Comparison of ENCODE assay signal across 27 cellular contexts in the genomic region with DNA sequence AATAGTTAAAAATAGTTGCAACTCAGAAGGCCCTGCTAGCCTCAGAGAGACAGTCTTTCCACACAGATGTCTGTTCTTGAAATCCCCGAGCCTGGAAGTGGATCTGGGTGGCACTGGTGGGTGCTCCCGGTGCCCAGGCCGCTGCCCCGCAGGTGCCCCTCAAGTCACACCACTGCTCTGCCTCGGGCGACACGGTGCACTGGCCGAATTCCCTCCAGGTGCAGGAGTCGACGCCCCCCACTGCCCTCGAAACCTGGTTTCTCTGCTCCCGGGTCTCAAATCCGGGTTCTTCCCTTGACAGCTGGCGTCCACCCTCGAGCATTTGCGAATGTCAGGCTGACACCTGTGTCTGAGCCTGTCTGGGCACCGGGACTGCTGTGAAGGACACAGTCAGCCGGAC. TPM values are rescaled to one million over a fixed set of nuclear protein-coding genes. Genes with fewer than 3 reads are reported as not detected.
A peak's percentile ranks its signal among the peaks of the same experiment; 100 is the strongest.
DNase-seq lines count a peak whose midpoint lies in the region; ATAC-seq, FAIRE-seq and TF ChIP-seq lines count a peak whose summit lies in the region.
"Had no signal": no experiment of that assay in that cellular context is flagged by ENCODE, and none has a peak within 500 bp of the region (broad histone marks: within the 10 kb centered on the region; RNA-seq: fewer than 3 reads in every experiment).

No MANE protein-coding gene starts in this region.

- H2BK12ac ChIP-seq in neuronal stem cell (ENCODE audit: low read length) = no peak overlapping the region

- CTCF ChIA-PET in HepG2 (lab: Yijun Ruan, JAX; ENCODE audit: low intra/inter-chr PET ratio, low total read pairs) = no interaction called here
- CTCF ChIA-PET in activated CD8-positive, alpha-beta memory T cell treated with anti-CD3 and anti-CD28 coated beads, Interleukin-2, amount 10 ng/mL, durations not matched to agents 7 days and 5 days (lab: Charles Lee) = no interaction called here

- H3K79me1 ChIP-seq in neuronal stem cell (ENCODE audit: low read depth, low read length) = peaks cover 2% of the 10 kb centered on the region

- no peak for TF ChIP-seq EP300 in HepG2 (IDR thresholded peaks at IDR 0.05; ENCODE audit: low read depth in 2 of 2, low read length in 2 of 2)
- TF ChIP-seq EP300 in HepG2 (CRISPR knock-in tag; IDR thresholded peaks at IDR 0.05; ENCODE audit: borderline replicate concordance) = no peak

- in situ Hi-C loops in HepG2 (cut with HindIII; ENCODE audit: extremely low pct_ligation_motif_present, low pct_unique_long_range_greater_than_20kb) = no loop called here

- peaks cover 8% of the 10 kb centered on the region for H3K27me3 Mint-ChIP-seq in activated T-helper 17 cell treated with anti-CD3 and anti-CD28 coated beads, Interleukin-2, amount 50 U/mL, for 72 hours
- peaks cover 3% of the 10 kb centered on the region for H3K27me3 Mint-ChIP-seq in activated CD8-positive, alpha-beta memory T cell treated with anti-CD3 and anti-CD28 coated beads, Interleukin-2, amount 10 ng/mL, durations not matched to agents 7 days and 5 days

- H3K4me3 ChIP-seq in HepG2 (replicated peaks in 1 of 3; ENCODE audit: insufficient read depth in 1 of 3, low read depth in 2 of 3, low read length in 3 of 3) = no peak overlapping the region
- no peak overlapping the region for H3K4me3 ChIP-seq in right lobe of liver
- no peak overlapping the region for H3K4me3 ChIP-seq in neuronal stem cell (ENCODE audit: low read length in 2 of 2)
- H3K4me3 ChIP-seq: BLaER1, GM12878 had no signal

- ATAC-seq in HepG2 = no peak
- ATAC-seq in right lobe of liver = no peak
- ATAC-seq in activated T-helper 17 cell treated with anti-CD3 and anti-CD28 coated beads, Interleukin-2, amount 50 U/mL, for 72 hours (replicated peaks) = no peak
- no peak for ATAC-seq in activated CD8-positive, alpha-beta memory T cell treated with anti-CD3 and anti-CD28 coated beads, Interleukin-2, amount 10 ng/mL, durations not matched to agents 7 days and 5 days
- ATAC-seq: GM12878 had no signal

- no peak overlapping the region for H3K14ac ChIP-seq in neuronal stem cell (ENCODE audit: low read length)

- DNase-seq in HepG2 (ENCODE audit: low spot score) (no peak), right lobe of liver (no peak), mucosa of gallbladder (ENCODE audit: low spot score) (peak; percentile 46), neuronal stem cell (ENCODE audit: low spot score) (no peak)
- DNase-seq in activated CD8-positive, alpha-beta memory T cell treated with anti-CD3 and anti-CD28 coated beads, Interleukin-2, amount 10 ng/mL, durations not matched to agents 7 days and 5 days = no peak
- DNase-seq: 8988T; ACHN; BE2C; C1 segment of cervical spinal cord; CD4-positive, alpha-beta memory T cell; CD4-positive, CD25-positive, alpha-beta regulatory T cell; CD8-positive, alpha-beta memory T cell; COR-L47; DMS 273 treated with DMSO at 0.1 percent for 48 hours; DMS153; DMS53; DMS79; DND-41; EL; GDM1 had no signal

- 26% methylated on average over 7 of the region's 18 CpGs for WGBS in HepG2 (ENCODE audit: low lambda C conversion rate)
- WGBS in right lobe of liver (ENCODE audit: insufficient coverage, low coverage, low lambda C conversion rate, missing lambda C conversion rate) = 72% methylated on average over 7 of the region's 18 CpGs
- WGBS in neuronal stem cell (ENCODE audit: extremely low coverage in 2 of 2, insufficient read length in 2 of 2, insufficient replicate concordance in 1 of 2), 2 donors = no CpG with 5 or more reads among the region's 18 CpGs

- H2AK5ac ChIP-seq in neuronal stem cell (ENCODE audit: low read depth, low read length) = no peak overlapping the region

- intact Hi-C loops in HepG2 (cut with micrococcal nuclease; ENCODE audit: unreplicated experiment) (no loop called here), right lobe of liver (cut with DNase I) (no loop called here)

- no peak overlapping the region for H2AFZ ChIP-seq in HepG2 (ENCODE audit: low read length)
- no peak overlapping the region for H2AFZ ChIP-seq in neuronal stem cell (ENCODE audit: low read length)

- H3K18ac ChIP-seq in neuronal stem cell (ENCODE audit: low read length) = peak overlapping the region; percentile 61

- H3K27ac Mint-ChIP-seq in activated T-helper 17 cell treated with anti-CD3 and anti-CD28 coated beads, Interleukin-2, amount 50 U/mL, for 72 hours = no peak overlapping the region
- H3K27ac Mint-ChIP-seq in activated CD8-positive, alpha-beta memory T cell treated with anti-CD3 and anti-CD28 coated beads, Interleukin-2, amount 10 ng/mL, durations not matched to agents 7 days and 5 days = no peak overlapping the region
- H3K27ac Mint-ChIP-seq: CD4-positive, alpha-beta memory T cell; CD4-positive, CD25-positive, alpha-beta regulatory T cell; CD8-positive, alpha-beta memory T cell had no signal

- no peaks in the 10 kb centered on the region for H3K9me3 Mint-ChIP-seq in activated T-helper 17 cell treated with anti-CD3 and anti-CD28 coated beads, Interleukin-2, amount 50 U/mL, for 72 hours
- no peaks in the 10 kb centered on the region for H3K9me3 Mint-ChIP-seq in activated CD8-positive, alpha-beta memory T cell treated with anti-CD3 and anti-CD28 coated beads, Interleukin-2, amount 10 ng/mL, durations not matched to agents 7 days and 5 days (ENCODE audit: low read depth)
- H3K9me3 Mint-ChIP-seq: CD4-positive, alpha-beta memory T cell; CD8-positive, alpha-beta memory T cell had no signal

- no peaks in the 10 kb centered on the region for H3K36me3 Mint-ChIP-seq in activated T-helper 17 cell treated with anti-CD3 and anti-CD28 coated beads, Interleukin-2, amount 50 U/mL, for 72 hours (ENCODE audit: low read depth)
- H3K36me3 Mint-ChIP-seq in activated CD8-positive, alpha-beta memory T cell treated with anti-CD3 and anti-CD28 coated beads, Interleukin-2, amount 10 ng/mL, durations not matched to agents 7 days and 5 days = no peaks in the 10 kb centered on the region
- H3K36me3 Mint-ChIP-seq: CD14-positive monocyte; CD4-positive, alpha-beta memory T cell; CD4-positive, CD25-positive, alpha-beta regulatory T cell; CD8-positive, alpha-beta memory T cell had no signal

- no peak overlapping the region for H3K23ac ChIP-seq in neuronal stem cell (ENCODE audit: low read depth, low read length, poor library complexity)

- TF ChIP-seq RAD21 in HepG2 (CRISPR knock-in tag; IDR thresholded peaks at IDR 0.05) = no peak

- H3K79me2 ChIP-seq in HepG2 (ENCODE audit: insufficient read depth, low read length) = no peaks in the 10 kb centered on the region

- no peak overlapping the region for H2BK15ac ChIP-seq in neuronal stem cell (ENCODE audit: low read length)

- no peak overlapping the region for H3K4ac ChIP-seq in neuronal stem cell (ENCODE audit: low read length)

- POLR2A ChIA-PET in HepG2 (lab: Yijun Ruan, JAX) = no interaction called here

- H3K4me1 Mint-ChIP-seq in activated T-helper 17 cell treated with anti-CD3 and anti-CD28 coated beads, Interleukin-2, amount 50 U/mL, for 72 hours = no peaks in the 10 kb centered on the region
- H3K4me1 Mint-ChIP-seq in activated CD8-positive, alpha-beta memory T cell treated with anti-CD3 and anti-CD28 coated beads, Interleukin-2, amount 10 ng/mL, durations not matched to agents 7 days and 5 days = no peaks in the 10 kb centered on the region
- H3K4me1 Mint-ChIP-seq: CD14-positive monocyte; CD4-positive, CD25-positive, alpha-beta regulatory T cell; CD8-positive, alpha-beta memory T cell had no signal

- no peak overlapping the region for H2BK120ac ChIP-seq in neuronal stem cell (ENCODE audit: low read depth, low read length)

- no peaks in the 10 kb centered on the region for H3K4me1 ChIP-seq in HepG2 (ENCODE audit: insufficient read depth, low read length)
- H3K4me1 ChIP-seq in right lobe of liver = no peaks in the 10 kb centered on the region
- H3K4me1 ChIP-seq in neuronal stem cell (ENCODE audit: control insufficient read depth in 2 of 2, insufficient read depth in 1 of 2, low read depth in 1 of 2, low read length in 2 of 2) = peaks cover 0 to 2% of the 10 kb centered on the region in 2 donors
- H3K4me1 ChIP-seq: BE2C had no signal

- no peak overlapping the region for H3K27ac ChIP-seq in HepG2 (ENCODE audit: extremely low read length, insufficient read depth, low read length)
- no peak overlapping the region for H3K27ac ChIP-seq in right lobe of liver
- no peak overlapping the region for H3K27ac ChIP-seq in neuronal stem cell (replicated peaks; ENCODE audit: low read length)
- H3K27ac ChIP-seq: BLaER1 had no signal

- FAIRE-seq in HepG2 (lab: Jason Lieb, UNC) = no peak
- FAIRE-seq: A204.1, GM12878, GM12892, GM18507 had no signal

- H4K91ac ChIP-seq in neuronal stem cell (ENCODE audit: low read depth, low read length, poor library complexity) = no peak overlapping the region

- no TSS peak for BruUV-seq in HepG2 (replicated peaks; lab: Mats Ljungman, UMichigan)

- no peak for TF ChIP-seq CTCF in HepG2 (CRISPR knock-in tag; IDR thresholded peaks at IDR 0.05)
- TF ChIP-seq CTCF in right lobe of liver (IDR thresholded peaks at IDR 0.05) = no peak

- H3K27me3 ChIP-seq in HepG2 (ENCODE audit: control insufficient read depth in 1 of 2, insufficient read depth in 2 of 2, low read length in 2 of 2) (peaks cover 23 to 85% of the 10 kb centered on the region in 2 experiments), right lobe of liver (no peaks in the 10 kb centered on the region), neuronal stem cell (ENCODE audit: control insufficient read depth in 3 of 3, insufficient read depth in 3 of 3, low read depth in 1 of 3, low read length in 3 of 3) (peaks cover 30 to 64% (median 52%) of the 10 kb centered on the region in 3 experiments)
- H3K27me3 ChIP-seq: BE2C had no signal

- H3K9me3 ChIP-seq in HepG2 (ENCODE audit: low read length) (no peaks in the 10 kb centered on the region), right lobe of liver (no peaks in the 10 kb centered on the region), neuronal stem cell (replicated peaks in 1 of 2; ENCODE audit: control insufficient read depth in 2 of 2, insufficient read depth in 1 of 2, low read depth in 1 of 2, low read length in 2 of 2) (no peaks in the 10 kb centered on the region)
- H3K9me3 ChIP-seq: BE2C, BLaER1 had no signal

- H2BK5ac ChIP-seq in neuronal stem cell (ENCODE audit: low read length) = no peak overlapping the region

- TF ChIP-seq POLR2A in HepG2 (IDR thresholded peaks at IDR 0.05; ENCODE audit: insufficient read depth in 1 of 2, low read depth in 2 of 2, low read length in 2 of 2) (no peak), right lobe of liver (IDR thresholded peaks at IDR 0.05) (no peak)

- no peak overlapping the region for H4K8ac ChIP-seq in neuronal stem cell (ENCODE audit: low read depth, low read length)

- H3K36me3 ChIP-seq in HepG2 (replicated peaks in 1 of 2; ENCODE audit: control insufficient read depth in 1 of 2, insufficient read depth in 2 of 2, low read length in 2 of 2) (no peaks in the 10 kb centered on the region), right lobe of liver (no peaks in the 10 kb centered on the region), neuronal stem cell (replicated peaks in 1 of 2; ENCODE audit: control insufficient read depth in 2 of 2, insufficient read depth in 2 of 2, low read length in 2 of 2) (no peaks in the 10 kb centered on the region)
- H3K36me3 ChIP-seq: BE2C, BLaER1 had no signal

- H4K20me1 ChIP-seq in HepG2 (ENCODE audit: insufficient read depth, low read length) = 0 out of 2 replicates have a peak, but pooled peaks cover 3% of the 10 kb centered on the region
- H4K20me1 ChIP-seq: BLaER1 had no signal

- no peak overlapping the region for H3K9ac ChIP-seq in HepG2 (ENCODE audit: insufficient read depth, low read depth, low read length)
- no peak overlapping the region for H3K9ac ChIP-seq in neuronal stem cell (ENCODE audit: low read depth, low read length, poor library complexity)
- H3K9ac ChIP-seq: BLaER1 had no signal

- H3K4me2 ChIP-seq in HepG2 (ENCODE audit: low read depth, low read length) (no peak overlapping the region), neuronal stem cell (ENCODE audit: insufficient read depth, low read length, poor library complexity, severe bottlenecking) (no peak overlapping the region)
- H3K4me2 ChIP-seq: BLaER1 had no signal

- H3K4me3 Mint-ChIP-seq in activated T-helper 17 cell treated with anti-CD3 and anti-CD28 coated beads, Interleukin-2, amount 50 U/mL, for 72 hours = no peak overlapping the region
- no peak overlapping the region for H3K4me3 Mint-ChIP-seq in activated CD8-positive, alpha-beta memory T cell treated with anti-CD3 and anti-CD28 coated beads, Interleukin-2, amount 10 ng/mL, durations not matched to agents 7 days and 5 days
- H3K4me3 Mint-ChIP-seq: CD4-positive, alpha-beta memory T cell; CD8-positive, alpha-beta memory T cell had no signal

RNA-seq across cellular contexts. Expression of gene SLC9A3, which starts 27.2 kb away (rescaled TPM):
- 1.2 and 1.8 TPM in 2 replicates for total RNA-seq in HepG2 (2016; rRNA removed; fragmentation: Illumina TruSeq; extraction: Trizol)
- 0.30 and 0.35 TPM in 2 replicates for total RNA-seq in HepG2 (2016; cell fraction: cytosol; rRNA removed; fragmentation: Illumina TruSeq; extraction: Trizol; ENCODE audit: low read depth)
- total RNA-seq in HepG2 (2016; cell fraction: insoluble cytoplasmic fraction; rRNA removed; fragmentation: Illumina TruSeq; extraction: Trizol) = 1.3 and 1.6 TPM in 2 replicates
- total RNA-seq in HepG2 (2016; cell fraction: membrane; rRNA removed; fragmentation: Illumina TruSeq; extraction: Trizol) = 1.5 and 1.9 TPM in 2 replicates
- 1.1 and 1.2 TPM in 2 replicates for total RNA-seq in HepG2 (2016; cell fraction: nucleus; rRNA removed; fragmentation: Illumina TruSeq; extraction: Trizol)
- 1.5 and 1.9 TPM in 2 replicates for polyA plus RNA-seq in HepG2 (2011; rRNA removed)
- 1.4 TPM in 2 replicates for polyA plus RNA-seq in HepG2 (2011; cell fraction: cytosol; rRNA removed)
- polyA plus RNA-seq in HepG2 (2011; cell fraction: nucleus; rRNA removed) = 2.2 and 2.4 TPM in 2 replicates
- 1.1 and 1.4 TPM in 2 replicates for polyA plus RNA-seq in HepG2 (2012)
- polyA plus RNA-seq in HepG2 (2016; cell fraction: cytosol; fragmentation: Illumina TruSeq; extraction: Trizol; ENCODE audit: low read depth) = 0.37 and 0.43 TPM in 2 replicates
- polyA plus RNA-seq in HepG2 (2016; cell fraction: insoluble cytoplasmic fraction; fragmentation: Illumina TruSeq; extraction: Trizol; ENCODE audit: low read depth) = 1.7 and 1.8 TPM in 2 replicates
- 1.4 and 1.6 TPM in 2 replicates for polyA plus RNA-seq in HepG2 (2016; cell fraction: membrane; fragmentation: Illumina TruSeq; extraction: Trizol; ENCODE audit: low read depth)
- polyA plus RNA-seq in HepG2 (2016; cell fraction: nucleus; fragmentation: Illumina TruSeq; extraction: Trizol; ENCODE audit: insufficient read depth, low read depth) = 1.9 and 2.4 TPM in 2 replicates
- polyA minus RNA-seq in HepG2 (2011; rRNA and poly(A)+ RNA removed; ENCODE audit: low replicate concordance) = 0.76 and 1.0 TPM in 2 replicates
- polyA minus RNA-seq in HepG2 (2011; cell fraction: cytosol; rRNA and poly(A)+ RNA removed) = 0.35 and 0.49 TPM in 2 replicates
- 0.99 and 1.0 TPM in 2 replicates for polyA minus RNA-seq in HepG2 (2011; cell fraction: nucleus; rRNA and poly(A)+ RNA removed)
- 1 to 10 TPM in 2 of 6 experiments, under 1 TPM in 4; 0.32 to 1.8 (median 0.46) TPM for total RNA-seq in right lobe of liver
- 537 TPM for total RNA-seq in mucosa of gallbladder
- polyA plus RNA-seq in neuronal stem cell (2013, experiment 1 of 2) = 3.3 TPM
- polyA plus RNA-seq in neuronal stem cell (2013, experiment 2 of 2) = 3.2 TPM
- total RNA-seq in activated T-helper 17 cell treated with anti-CD3 and anti-CD28 coated beads, Interleukin-2, amount 50 U/mL, for 72 hours = 1 to 10 TPM; 1.6 to 2.2 TPM
- 1 to 10 TPM; 1.3 to 1.7 TPM for total RNA-seq in activated CD8-positive, alpha-beta memory T cell treated with anti-CD3 and anti-CD28 coated beads, Interleukin-2, amount 10 ng/mL, durations not matched to agents 7 days and 5 days

RNA-seq across cellular contexts. Expression of gene EXOC3, which starts 54.1 kb away (rescaled TPM):
- total RNA-seq in HepG2 (2016; rRNA removed; fragmentation: Illumina TruSeq; extraction: Trizol) = 16.0 and 20.5 TPM in 2 replicates
- total RNA-seq in HepG2 (2016; cell fraction: cytosol; rRNA removed; fragmentation: Illumina TruSeq; extraction: Trizol; ENCODE audit: low read depth) = 7.2 and 7.9 TPM in 2 replicates
- total RNA-seq in HepG2 (2016; cell fraction: insoluble cytoplasmic fraction; rRNA removed; fragmentation: Illumina TruSeq; extraction: Trizol) = 14.6 and 19.5 TPM in 2 replicates
- total RNA-seq in HepG2 (2016; cell fraction: membrane; rRNA removed; fragmentation: Illumina TruSeq; extraction: Trizol) = 13.8 and 14.1 TPM in 2 replicates
- total RNA-seq in HepG2 (2016; cell fraction: nucleus; rRNA removed; fragmentation: Illumina TruSeq; extraction: Trizol) = 11.2 and 13.3 TPM in 2 replicates
- 9.2 and 11.8 TPM in 2 replicates for polyA plus RNA-seq in HepG2 (2011; rRNA removed)
- polyA plus RNA-seq in HepG2 (2011; cell fraction: cytosol; rRNA removed) = 6.8 and 8.3 TPM in 2 replicates
- 26.9 and 28.5 TPM in 2 replicates for polyA plus RNA-seq in HepG2 (2011; cell fraction: nucleus; rRNA removed)
- 14.6 and 15.2 TPM in 2 replicates for polyA plus RNA-seq in HepG2 (2012)
- polyA plus RNA-seq in HepG2 (2016; cell fraction: cytosol; fragmentation: Illumina TruSeq; extraction: Trizol; ENCODE audit: low read depth) = 5.5 and 5.9 TPM in 2 replicates
- polyA plus RNA-seq in HepG2 (2016; cell fraction: insoluble cytoplasmic fraction; fragmentation: Illumina TruSeq; extraction: Trizol; ENCODE audit: low read depth) = 14.3 and 16.5 TPM in 2 replicates
- polyA plus RNA-seq in HepG2 (2016; cell fraction: membrane; fragmentation: Illumina TruSeq; extraction: Trizol; ENCODE audit: low read depth) = 7.8 and 8.8 TPM in 2 replicates
- 28.1 and 32.7 TPM in 2 replicates for polyA plus RNA-seq in HepG2 (2016; cell fraction: nucleus; fragmentation: Illumina TruSeq; extraction: Trizol; ENCODE audit: insufficient read depth, low read depth)
- polyA minus RNA-seq in HepG2 (2011; rRNA and poly(A)+ RNA removed; ENCODE audit: low replicate concordance) = 15.9 and 55.4 TPM in 2 replicates
- 6.1 and 7.2 TPM in 2 replicates for polyA minus RNA-seq in HepG2 (2011; cell fraction: cytosol; rRNA and poly(A)+ RNA removed)
- polyA minus RNA-seq in HepG2 (2011; cell fraction: nucleus; rRNA and poly(A)+ RNA removed) = 12.9 and 14.2 TPM in 2 replicates
- total RNA-seq in right lobe of liver = 10 to 100 TPM; 14.6 to 24.3 (median 20.0) TPM
- 71.6 TPM for total RNA-seq in mucosa of gallbladder
- polyA plus RNA-seq in neuronal stem cell (2013, experiment 1 of 2) = 18.9 TPM
- polyA plus RNA-seq in neuronal stem cell (2013, experiment 2 of 2) = 18.7 TPM
- total RNA-seq in activated T-helper 17 cell treated with anti-CD3 and anti-CD28 coated beads, Interleukin-2, amount 50 U/mL, for 72 hours = 10 to 100 TPM; 78.3 to 93.6 TPM
- total RNA-seq in activated CD8-positive, alpha-beta memory T cell treated with anti-CD3 and anti-CD28 coated beads, Interleukin-2, amount 10 ng/mL, durations not matched to agents 7 days and 5 days = 10 to 100 TPM; 68.2 to 71.2 TPM

Comparison
In these comparisons a context has a peak if more than half of its experiments do, and no peak if none do; other contexts are left out.
1. RNA of gene SLC9A3, which starts 27.2 kb away (total RNA-seq): 537 TPM in mucosa of gallbladder (single experiment); 1.6 to 2.2 TPM in activated T-helper 17 cell treated with anti-CD3 and anti-CD28 coated beads, Interleukin-2, amount 50 U/mL, for 72 hours, 0.30 to 1.9 TPM in HepG2, 1.3 to 1.7 TPM in activated CD8-positive, alpha-beta memory T cell treated with anti-CD3 and anti-CD28 coated beads, Interleukin-2, amount 10 ng/mL, durations not matched to agents 7 days and 5 days and 0.32 to 1.8 TPM in right lobe of liver; every median in the first group is over 100 times any median in the second.